9 cellular contexts compared by ENCODE assay signal in genomic region chr14:68392393-68393085, GRCh38.
A peak's percentile ranks its signal among the peaks of the same experiment; 100 is the strongest.
DNase-seq lines count a peak whose midpoint lies in the region; ATAC-seq and TF ChIP-seq lines count a peak whose summit lies in the region.
"Had no signal": no experiment of that assay in that cellular context is flagged by ENCODE, and none has a peak within 500 bp of the region (broad histone marks: within the 10 kb centered on the region; RNA-seq: fewer than 3 reads in every experiment).

No MANE protein-coding gene starts in this region.

- peaks cover 68% of the 10 kb centered on the region for H3K4me1 Mint-ChIP-seq in HFFc6 (ENCODE audit: low read depth)

- ATAC-seq in left lobe of liver (peak; percentile 93), GM18909 (IDR thresholded peaks at IDR 0.05; ENCODE audit: poor library complexity, unreplicated experiment) (no peak), HG03520 (IDR thresholded peaks at IDR 0.05; ENCODE audit: unreplicated experiment) (no peak), GM19324 (IDR thresholded peaks at IDR 0.05; ENCODE audit: low FRiP score, unreplicated experiment) (no peak)

- peaks cover 26 to 46% (median 30%) of the 10 kb centered on the region in 3 donors for H3K4me1 ChIP-seq in skeletal muscle tissue (ENCODE audit: control insufficient read depth in 3 of 3, insufficient read depth in 3 of 3, low read length in 3 of 3)

- no peak overlapping the region for H3K4me3 Mint-ChIP-seq in HFFc6

- H3K27me3 ChIP-seq in skeletal muscle tissue (ENCODE audit: control insufficient read depth in 3 of 3, insufficient read depth in 3 of 3, low read length in 3 of 3): no peaks in the 10 kb centered on the region

- H3K9me3 ChIP-seq in skeletal muscle tissue (ENCODE audit: control insufficient read depth in 3 of 3, low read length in 3 of 3): no peaks in the 10 kb centered on the region

- no peak for DNase-seq in HFFc6
- DNase-seq in amniotic epithelial cell (ENCODE audit: low read depth): peak; percentile 56
- peak; percentile 85 for DNase-seq in left lobe of liver (ENCODE audit: low spot score)
- DNase-seq in NCI-H1105 treated with DMSO at 0.1 percent for 48 hours (lab: John Stamatoyannopoulos, UW): no peak
- DNase-seq: GF-D8 had no signal

- no peak overlapping the region for H3K4me3 ChIP-seq in skeletal muscle tissue (ENCODE audit: low read length in 3 of 3)

- 0 out of 2 replicates have a peak overlapping the region, but pooled peaks have one; percentile 2 for H3K27ac Mint-ChIP-seq in HFFc6

- no peaks in the 10 kb centered on the region for H3K36me3 Mint-ChIP-seq in HFFc6 (ENCODE audit: low read depth)

- no peaks in the 10 kb centered on the region for H3K36me3 ChIP-seq in skeletal muscle tissue (ENCODE audit: control insufficient read depth in 3 of 3, insufficient read depth in 3 of 3, low read length in 3 of 3)

- H3K27ac ChIP-seq in skeletal muscle tissue (ENCODE audit: low read depth, low read length): peak overlapping the region; percentile 78

- no peak for TF ChIP-seq CTCF in HFFc6 (IDR thresholded peaks at IDR 0.05)

- peak overlapping the region in 2 of 3 donors; percentile 3 to 47 for H3K9ac ChIP-seq in skeletal muscle tissue (ENCODE audit: low read depth in 1 of 3, low read length in 3 of 3)

- H3K9me3 Mint-ChIP-seq in HFFc6: no peaks in the 10 kb centered on the region

- no peaks in the 10 kb centered on the region for H3K27me3 Mint-ChIP-seq in HFFc6 (ENCODE audit: insufficient read depth)

Comparison
In these comparisons a context has a peak if more than half of its experiments do, and no peak if none do; other contexts are left out.
1. DNase-seq: peak in amniotic epithelial cell (single experiment) and left lobe of liver (single experiment); none in HFFc6 (single experiment) and NCI-H1105 treated with DMSO at 0.1 percent for 48 hours (single experiment).